ENCODE assay signal across 15 cellular contexts in the genomic region with DNA sequence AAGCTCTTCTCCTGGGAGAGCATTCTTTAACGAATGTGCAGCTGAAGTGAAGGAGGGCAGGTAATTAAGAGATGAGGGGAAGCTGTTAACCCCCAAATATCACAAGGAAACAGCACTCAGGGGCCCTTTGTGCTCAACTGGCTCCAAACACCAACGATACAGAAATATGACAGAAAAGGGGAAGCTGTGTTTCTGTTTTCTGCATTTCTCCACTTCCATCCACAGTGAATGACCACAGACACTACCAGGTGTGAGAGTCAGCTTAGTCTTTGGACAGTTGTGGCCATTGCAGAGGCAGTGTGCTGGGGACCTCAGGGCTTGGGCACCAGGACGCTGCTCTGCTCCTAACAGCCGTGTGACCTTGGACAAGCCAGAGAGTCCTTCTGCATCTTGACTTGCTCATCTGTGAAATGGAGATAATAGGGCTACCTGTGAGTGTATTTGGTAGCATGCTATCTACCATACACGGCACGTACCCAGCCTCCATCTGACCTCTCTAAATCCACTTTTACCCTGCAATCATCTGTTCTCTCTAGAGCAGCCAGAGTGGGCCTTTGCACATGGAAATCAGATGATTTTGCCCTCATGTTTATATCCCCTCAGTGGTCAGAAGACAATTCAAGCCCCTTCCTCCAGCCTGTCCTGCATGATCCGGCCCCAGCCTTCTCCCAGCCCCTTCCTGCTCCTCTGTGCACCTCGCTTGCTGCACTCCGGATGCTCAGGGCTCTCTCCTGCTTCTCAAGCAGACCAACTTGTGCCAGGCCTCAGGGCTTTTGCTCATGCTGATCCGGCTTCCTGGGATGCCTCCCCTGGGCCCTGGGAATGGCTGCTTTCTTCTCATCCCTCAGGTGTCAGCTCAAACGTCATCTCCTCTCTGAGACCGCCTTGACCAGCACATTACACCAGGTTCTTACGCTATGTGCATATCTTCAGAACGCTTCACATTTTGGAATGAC. TPM values are rescaled to one million over a fixed set of nuclear protein-coding genes. Genes with fewer than 3 reads are reported as not detected.
DNase-seq lines count a peak whose midpoint lies in the region; ATAC-seq and TF ChIP-seq lines count a peak whose summit lies in the region.
"Had no signal": no experiment of that assay in that cellular context is flagged by ENCODE, and none has a peak within 500 bp of the region (broad histone marks: within the 10 kb centered on the region; RNA-seq: fewer than 3 reads in every experiment).

No MANE protein-coding gene starts in this region.

- H4K20me1 ChIP-seq in PC-9 (ENCODE audit: insufficient read depth), result no peaks in the 10 kb centered on the region

- H3K27ac ChIP-seq in PC-9 (peak overlapping the region; percentile 52), thoracic aorta (peak overlapping the region; percentile 41 to 47)

- H3K36me3 ChIP-seq in PC-9 (ENCODE audit: low read depth) (no peaks in the 10 kb centered on the region), thoracic aorta (no peaks in the 10 kb centered on the region)

- no peak overlapping the region for H3K4me3 Mint-ChIP-seq in activated CD4-positive, alpha-beta memory T cell treated with anti-CD3 and anti-CD28 coated beads, Interleukin-2, amount 10 ng/mL, durations not matched to agents 7 days and 5 days
- no peak overlapping the region for H3K4me3 Mint-ChIP-seq in activated CD4-positive, alpha-beta memory T cell treated with anti-CD3 and anti-CD28 coated beads for 36 hours
- H3K4me3 Mint-ChIP-seq in activated CD4-positive, alpha-beta T cell treated with anti-CD3 and anti-CD28 coated beads, Interleukin-2, amount 10 ng/mL, durations not matched to agents 7 days and 5 days, result no peak overlapping the region

- peak; percentile 3 for DNase-seq in activated CD4-positive, alpha-beta memory T cell treated with anti-CD3 and anti-CD28 coated beads, Interleukin-2, amount 10 ng/mL, durations not matched to agents 7 days and 5 days
- DNase-seq in activated CD4-positive, alpha-beta memory T cell treated with anti-CD3 and anti-CD28 coated beads for 36 hours, result no peak
- DNase-seq in PC-9 (no peak), iPS-NIHi7 (ENCODE audit: extremely low spot score) (peak; percentile 6), thoracic aorta (ENCODE audit: low spot score) (no peak)
- no peak for DNase-seq in activated CD4-positive, alpha-beta T cell treated with anti-CD3 and anti-CD28 coated beads, Interleukin-2, amount 10 ng/mL, durations not matched to agents 7 days and 5 days
- DNase-seq: 8988T; activated CD4-positive, alpha-beta T cell treated with anti-CD3 and anti-CD28 coated beads for 48 hours; kidney glomerular epithelial cell; naive B cell; NCI-H1694 treated with DMSO at 0.1 percent for 48 hours; NCI-H526 treated with DMSO at 0.1 percent for 48 hours; SK-N-SH had no signal

- H3K9me3 ChIP-seq in PC-9 (ENCODE audit: insufficient read depth, low read depth), result no peaks in the 10 kb centered on the region
- H3K9me3 ChIP-seq in thoracic aorta, result no peaks in the 10 kb centered on the region
- H3K9me3 ChIP-seq: SK-N-SH had no signal

- H3K79me2 ChIP-seq in PC-9 (ENCODE audit: low read depth), result peaks cover 19% of the 10 kb centered on the region

- H3K4me3 ChIP-seq in PC-9 (0 out of 2 replicates have a peak overlapping the region, but pooled peaks have one; percentile 3), thoracic aorta (no peak overlapping the region)

- no peaks in the 10 kb centered on the region for H3K9me2 ChIP-seq in PC-9 (ENCODE audit: insufficient read depth)
- H3K9me2 ChIP-seq: SK-N-SH had no signal

- POLR2A ChIA-PET in activated CD4-positive, alpha-beta memory T cell treated with anti-CD3 and anti-CD28 coated beads, Interleukin-2, amount 10 ng/mL, durations not matched to agents 7 days and 5 days (lab: Charles Lee), result no interaction called here
- POLR2A ChIA-PET in activated CD4-positive, alpha-beta memory T cell treated with anti-CD3 and anti-CD28 coated beads for 36 hours (lab: Charles Lee), result no interaction called here
- POLR2A ChIA-PET in PC-9 (lab: Charles Lee; ENCODE audit: unreplicated experiment), result no interaction called here
- POLR2A ChIA-PET in activated CD4-positive, alpha-beta T cell treated with anti-CD3 and anti-CD28 coated beads, Interleukin-2, amount 10 ng/mL, durations not matched to agents 7 days and 5 days (lab: Charles Lee), result no interaction called here

- peaks cover 2% of the 10 kb centered on the region for H3K4me1 Mint-ChIP-seq in activated CD4-positive, alpha-beta memory T cell treated with anti-CD3 and anti-CD28 coated beads, Interleukin-2, amount 10 ng/mL, durations not matched to agents 7 days and 5 days
- H3K4me1 Mint-ChIP-seq in activated CD4-positive, alpha-beta memory T cell treated with anti-CD3 and anti-CD28 coated beads for 36 hours (ENCODE audit: low read depth), result peaks cover 3% of the 10 kb centered on the region
- H3K4me1 Mint-ChIP-seq in activated CD4-positive, alpha-beta T cell treated with anti-CD3 and anti-CD28 coated beads, Interleukin-2, amount 10 ng/mL, durations not matched to agents 7 days and 5 days, result peaks cover 3% of the 10 kb centered on the region

- H3K27ac Mint-ChIP-seq in activated CD4-positive, alpha-beta memory T cell treated with anti-CD3 and anti-CD28 coated beads, Interleukin-2, amount 10 ng/mL, durations not matched to agents 7 days and 5 days, result no peak overlapping the region
- H3K27ac Mint-ChIP-seq in activated CD4-positive, alpha-beta memory T cell treated with anti-CD3 and anti-CD28 coated beads for 36 hours, result no peak overlapping the region
- H3K27ac Mint-ChIP-seq in activated CD4-positive, alpha-beta T cell treated with anti-CD3 and anti-CD28 coated beads, Interleukin-2, amount 10 ng/mL, durations not matched to agents 7 days and 5 days, result no peak overlapping the region

- H3K27me3 Mint-ChIP-seq in activated CD4-positive, alpha-beta memory T cell treated with anti-CD3 and anti-CD28 coated beads, Interleukin-2, amount 10 ng/mL, durations not matched to agents 7 days and 5 days, result peaks cover 18% of the 10 kb centered on the region
- H3K27me3 Mint-ChIP-seq in activated CD4-positive, alpha-beta memory T cell treated with anti-CD3 and anti-CD28 coated beads for 36 hours, result peaks cover 15% of the 10 kb centered on the region
- peaks cover 3% of the 10 kb centered on the region for H3K27me3 Mint-ChIP-seq in activated CD4-positive, alpha-beta T cell treated with anti-CD3 and anti-CD28 coated beads, Interleukin-2, amount 10 ng/mL, durations not matched to agents 7 days and 5 days

- H3K4me1 ChIP-seq in PC-9 (replicated peaks; ENCODE audit: insufficient read depth) (peaks cover 67% of the 10 kb centered on the region), thoracic aorta (ENCODE audit: control insufficient read depth in 1 of 2, low read depth in 2 of 2) (peaks cover 42 to 64% of the 10 kb centered on the region in 2 donors)

- H3K4me2 ChIP-seq in PC-9, result peak overlapping the region; percentile 61
- H3K4me2 ChIP-seq: SK-N-SH had no signal

- no peak overlapping the region for H2AFZ ChIP-seq in PC-9

- H3K27me3 ChIP-seq in PC-9 (ENCODE audit: insufficient read depth, low read depth) (no peaks in the 10 kb centered on the region), thoracic aorta (replicated peaks; ENCODE audit: insufficient read depth) (no peaks in the 10 kb centered on the region)

- no peaks in the 10 kb centered on the region for H3K9me3 Mint-ChIP-seq in activated CD4-positive, alpha-beta memory T cell treated with anti-CD3 and anti-CD28 coated beads, Interleukin-2, amount 10 ng/mL, durations not matched to agents 7 days and 5 days
- no peaks in the 10 kb centered on the region for H3K9me3 Mint-ChIP-seq in activated CD4-positive, alpha-beta memory T cell treated with anti-CD3 and anti-CD28 coated beads for 36 hours
- no peaks in the 10 kb centered on the region for H3K9me3 Mint-ChIP-seq in activated CD4-positive, alpha-beta T cell treated with anti-CD3 and anti-CD28 coated beads, Interleukin-2, amount 10 ng/mL, durations not matched to agents 7 days and 5 days
- H3K9me3 Mint-ChIP-seq: naive B cell had no signal

- no peaks in the 10 kb centered on the region for H3K36me3 Mint-ChIP-seq in activated CD4-positive, alpha-beta memory T cell treated with anti-CD3 and anti-CD28 coated beads, Interleukin-2, amount 10 ng/mL, durations not matched to agents 7 days and 5 days (ENCODE audit: low read depth)
- H3K36me3 Mint-ChIP-seq in activated CD4-positive, alpha-beta memory T cell treated with anti-CD3 and anti-CD28 coated beads for 36 hours, result no peaks in the 10 kb centered on the region
- H3K36me3 Mint-ChIP-seq in activated CD4-positive, alpha-beta T cell treated with anti-CD3 and anti-CD28 coated beads, Interleukin-2, amount 10 ng/mL, durations not matched to agents 7 days and 5 days (ENCODE audit: low read depth), result no peaks in the 10 kb centered on the region
- H3K36me3 Mint-ChIP-seq: naive B cell had no signal

- BruUV-seq in PC-9 (replicated peaks; lab: Mats Ljungman, UMichigan), result no TSS peak

- H3F3A ChIP-seq in PC-9 (ENCODE audit: insufficient read depth, low read depth), result peaks cover 55% of the 10 kb centered on the region

- intact Hi-C loops in activated CD4-positive, alpha-beta memory T cell treated with anti-CD3 and anti-CD28 coated beads for 36 hours (cut with micrococcal nuclease), result no loop called here
- intact Hi-C loops in PC-9 (cut with micrococcal nuclease; ENCODE audit: unreplicated experiment), result loop anchor here (10.0 kb wide), 1 partner anchor 363 kb away; a partner anchor contains a TSS

- CTCF ChIA-PET in activated CD4-positive, alpha-beta memory T cell treated with anti-CD3 and anti-CD28 coated beads, Interleukin-2, amount 10 ng/mL, durations not matched to agents 7 days and 5 days (lab: Charles Lee), result no interaction called here
- CTCF ChIA-PET in activated CD4-positive, alpha-beta memory T cell treated with anti-CD3 and anti-CD28 coated beads for 36 hours (lab: Charles Lee), result interaction anchor here (1.2 to 1.5 kb wide), 2 partner anchors 47 to 218 kb away, joined by 3 to 4 read pairs; no protein-coding TSS in a partner anchor
- CTCF ChIA-PET in PC-9 (lab: Charles Lee), result interaction anchor here (1.1 kb wide), 1 partner anchor 144 kb away, joined by 3 read pairs; no protein-coding TSS in a partner anchor
- CTCF ChIA-PET in activated CD4-positive, alpha-beta T cell treated with anti-CD3 and anti-CD28 coated beads, Interleukin-2, amount 10 ng/mL, durations not matched to agents 7 days and 5 days (lab: Charles Lee), result interaction anchor here (0.5 to 1.1 kb wide), 2 partner anchors 217 to 871 kb away, joined by 3 to 6 read pairs; no protein-coding TSS in a partner anchor

- ATAC-seq in thoracic aorta (ENCODE audit: insufficient number of reproducible peaks, low FRiP score, low read depth) (no peak), GM19463 (IDR thresholded peaks at IDR 0.05; ENCODE audit: unreplicated experiment) (no peak), GM19035 (IDR thresholded peaks at IDR 0.05; ENCODE audit: unreplicated experiment) (no peak)

- TF ChIP-seq CTCF in PC-9 (conservative IDR thresholded peaks at IDR 0.05), result no peak
- TF ChIP-seq CTCF in thoracic aorta (IDR thresholded peaks at IDR 0.05), result no peak

RNA-seq across cellular contexts. Expression of a gene that starts 4.7 kb away (rescaled TPM):
- total RNA-seq in activated CD4-positive, alpha-beta memory T cell treated with anti-CD3 and anti-CD28 coated beads, Interleukin-2, amount 10 ng/mL, durations not matched to agents 7 days and 5 days, result not detected
- not detected for total RNA-seq in activated CD4-positive, alpha-beta memory T cell treated with anti-CD3 and anti-CD28 coated beads for 36 hours
- total RNA-seq in PC-9 (2021), result 162 and 191 TPM in 2 replicates
- total RNA-seq in thoracic aorta, result 1,000 to 10,000 TPM in 1 of 2 donors, 100 to 1,000 TPM in 1; 581 to 1,250 TPM
- total RNA-seq in activated CD4-positive, alpha-beta T cell treated with anti-CD3 and anti-CD28 coated beads, Interleukin-2, amount 10 ng/mL, durations not matched to agents 7 days and 5 days, result not detected

RNA-seq across cellular contexts. Expression of a gene that starts 45.9 kb away (rescaled TPM):
- total RNA-seq in activated CD4-positive, alpha-beta memory T cell treated with anti-CD3 and anti-CD28 coated beads, Interleukin-2, amount 10 ng/mL, durations not matched to agents 7 days and 5 days, result not detected
- total RNA-seq in activated CD4-positive, alpha-beta memory T cell treated with anti-CD3 and anti-CD28 coated beads for 36 hours, result not detected
- not detected in 2 replicates for total RNA-seq in PC-9 (2021)
- total RNA-seq in thoracic aorta, result not detected
- not detected for total RNA-seq in activated CD4-positive, alpha-beta T cell treated with anti-CD3 and anti-CD28 coated beads, Interleukin-2, amount 10 ng/mL, durations not matched to agents 7 days and 5 days

Comparison
In these comparisons a context has a peak if more than half of its experiments do, and no peak if none do; other contexts are left out.
1. DNase-seq: peak in activated CD4-positive, alpha-beta memory T cell treated with anti-CD3 and anti-CD28 coated beads, Interleukin-2, amount 10 ng/mL, durations not matched to agents 7 days and 5 days (single experiment) and iPS-NIHi7 (single experiment); none in activated CD4-positive, alpha-beta memory T cell treated with anti-CD3 and anti-CD28 coated beads for 36 hours (single experiment), PC-9 (0 of 2), thoracic aorta (single experiment) and activated CD4-positive, alpha-beta T cell treated with anti-CD3 and anti-CD28 coated beads, Interleukin-2, amount 10 ng/mL, durations not matched to agents 7 days and 5 days (single experiment).
2. RNA of a gene that starts 4.7 kb away (total RNA-seq): 581 to 1,250 TPM in thoracic aorta and 162 to 191 TPM in PC-9; not detected in activated CD4-positive, alpha-beta T cell treated with anti-CD3 and anti-CD28 coated beads, Interleukin-2, amount 10 ng/mL, durations not matched to agents 7 days and 5 days, not detected in activated CD4-positive, alpha-beta memory T cell treated with anti-CD3 and anti-CD28 coated beads, Interleukin-2, amount 10 ng/mL, durations not matched to agents 7 days and 5 days and not detected in activated CD4-positive, alpha-beta memory T cell treated with anti-CD3 and anti-CD28 coated beads for 36 hours; every median in the first group is over 100 times any median in the second.